Comparison of ENCODE assay signal across 8 cellular contexts in genomic region chr2:230864605-230865323, GRCh38. TPM values are rescaled to one million over a fixed set of nuclear protein-coding genes. Genes with fewer than 3 reads are reported as not detected.
A peak's percentile ranks its signal among the peaks of the same experiment; 100 is the strongest.
DNase-seq lines count a peak whose midpoint lies in the region; ATAC-seq and TF ChIP-seq lines count a peak whose summit lies in the region.

ITM2C (plus strand) TSS chr2:230864942; CDS start chr2:230865026, 84 bp downstream.

- H3K27me3 ChIP-seq in foreskin keratinocyte (peaks cover 27% of the 10 kb centered on the region), neutrophil (peaks cover 66% of the 10 kb centered on the region), testis (no peaks in the 10 kb centered on the region)

- peak; percentile 71 for ATAC-seq in GM19397 (IDR thresholded peaks at IDR 0.05; ENCODE audit: unreplicated experiment)
- peak; percentile 62 for ATAC-seq in HG03565 (IDR thresholded peaks at IDR 0.05; ENCODE audit: unreplicated experiment)
- peak; percentile 83 for ATAC-seq in foreskin keratinocyte

- H3K36me3 ChIP-seq in neutrophil (no peaks in the 10 kb centered on the region), testis (ENCODE audit: low read depth, missing control alignments) (no peaks in the 10 kb centered on the region)

- 0 to 1% methylated on average over 19 to 54 of the region's 77 CpGs for WGBS in testis, 2 donors

- no peaks in the 10 kb centered on the region for H3K4me1 ChIP-seq in foreskin keratinocyte
- peaks cover 40 to 51% of the 10 kb centered on the region in 2 experiments for H3K4me1 ChIP-seq in neutrophil (ENCODE audit: control insufficient read depth in 1 of 2, insufficient read depth in 1 of 2, low read depth in 1 of 2, low read length in 1 of 2)
- H3K4me1 ChIP-seq in testis: peaks cover 21% of the 10 kb centered on the region

- H3K27ac ChIP-seq in foreskin keratinocyte (no peak within 1 kb of the TSS), neutrophil (no peak within 1 kb of the TSS), testis (no peak within 1 kb of the TSS)

- DNase-seq in CMK (ENCODE audit: low read depth) (peak; percentile 43), RPMI7951 (ENCODE audit: low read depth) (peak; percentile 76), activated gamma-delta T cell treated with Interleukin-2 at 50 U/mL for 16 hours (peak; percentile 68), foreskin keratinocyte (peak; percentile 24 to 52), testis (peak; percentile 75)

- peak; percentile 66 for TF ChIP-seq CTCF in foreskin keratinocyte (conservative IDR thresholded peaks at IDR 0.05)
- no peak for TF ChIP-seq CTCF in neutrophil (IDR thresholded peaks at IDR 0.05)
- peak in 1 of 3 experiments; percentile 21 for TF ChIP-seq CTCF in testis (IDR thresholded peaks at IDR 0.05)

- TF ChIP-seq POLR2A in testis (IDR thresholded peaks at IDR 0.05): no peak

- intact Hi-C loops in testis (cut with DNase I; ENCODE audit: low total_unique reads): no loop called here

- H3K9me3 ChIP-seq in neutrophil: no peaks in the 10 kb centered on the region
- H3K9me3 ChIP-seq in testis: no peaks in the 10 kb centered on the region

- H3K4me3 ChIP-seq in neutrophil (ENCODE audit: low read depth in 1 of 2, low read length in 1 of 2): peak within 1 kb of the TSS; percentile 48 to 70
- H3K4me3 ChIP-seq in testis: peak within 1 kb of the TSS; percentile 61 to 80

RNA-seq across cellular contexts. Expression of gene ITM2C, which starts in this region (rescaled TPM):
- total RNA-seq in RPMI7951 (2014; rRNA removed; shearing (Covaris generic)): 156 and 199 TPM in 2 replicates
- total RNA-seq in foreskin keratinocyte (51.2 and 51.6 TPM in 2 replicates), testis (10 to 100 TPM; 53.7 to 95.7 TPM)
- polyA plus RNA-seq in foreskin keratinocyte (53.7 and 56.0 TPM in 2 replicates), testis (ENCODE audit: insufficient read depth, low read depth, low replicate concordance) (57.8 TPM)
